In genomic region chr13:35309711-35310110, GRCh38 we compare ENCODE assay signal across 30 cellular contexts.
DNase-seq lines count a peak whose midpoint lies in the region; FAIRE-seq and TF ChIP-seq lines count a peak whose summit lies in the region.
"Had no signal": no experiment of that assay in that cellular context is flagged by ENCODE, and none has a peak within 500 bp of the region (broad histone marks: within the 10 kb centered on the region; RNA-seq: fewer than 3 reads in every experiment).

No MANE protein-coding gene starts in this region.

- no peaks in the 10 kb centered on the region for H3K27me3 Mint-ChIP-seq in brain
- H3K27me3 Mint-ChIP-seq: effector memory CD8-positive, alpha-beta T cell; stimulated activated naive CD8-positive, alpha-beta T cell treated with anti-CD3 and anti-CD28 coated beads, Interleukin-15, amount 100 ng/mL, for 72 hours; T-cell had no signal

- H3K27ac ChIP-seq in small intestine (ENCODE audit: low read depth in 1 of 2, low read length in 1 of 2) (no peak overlapping the region), ascending aorta (no peak overlapping the region), prostate gland (no peak overlapping the region)
- H3K27ac ChIP-seq: BLaER1 treated with 17β-estradiol and CSF1 and Interleukin-3, amounts not matched to agents 10 nM and 100 nM; ovary; RWPE1; skin epidermis; uterus had no signal

- in situ Hi-C loops in G401 (cut with HindIII; ENCODE audit: low sequenced_read_pairs) = no loop called here

- peaks cover 5% of the 10 kb centered on the region for H3K4me1 Mint-ChIP-seq in brain
- H3K4me1 Mint-ChIP-seq: stimulated activated naive CD8-positive, alpha-beta T cell treated with anti-CD3 and anti-CD28 coated beads, Interleukin-15, amount 100 ng/mL, for 72 hours; T-cell had no signal

- peaks cover 9% of the 10 kb centered on the region for H3K36me3 Mint-ChIP-seq in brain
- H3K36me3 Mint-ChIP-seq: T-cell had no signal

- no peaks in the 10 kb centered on the region for H3K27me3 ChIP-seq in small intestine (ENCODE audit: control insufficient read depth in 2 of 2, insufficient read depth in 2 of 2, low read length in 2 of 2)
- H3K27me3 ChIP-seq in ascending aorta = no peaks in the 10 kb centered on the region
- no peaks in the 10 kb centered on the region for H3K27me3 ChIP-seq in prostate gland (replicated peaks; ENCODE audit: insufficient read depth)
- H3K27me3 ChIP-seq: BLaER1 treated with 17β-estradiol and CSF1 and Interleukin-3, amounts not matched to agents 10 nM and 100 nM; ovary; uterus had no signal

- no peak for TF ChIP-seq POLR2A in prostate gland (IDR thresholded peaks at IDR 0.05)

- H3K4me3 ChIP-seq in small intestine (ENCODE audit: low read depth in 1 of 2, low read length in 2 of 2) (no peak overlapping the region), ascending aorta (no peak overlapping the region), prostate gland (no peak overlapping the region)
- H3K4me3 ChIP-seq: BLaER1 treated with 17β-estradiol and CSF1 and Interleukin-3, amounts not matched to agents 10 nM and 100 nM; ovary; skin epidermis; uterus had no signal

- intact Hi-C loops in ascending aorta (cut with DNase I) = no loop called here
- intact Hi-C loops in prostate gland (cut with DNase I) = no loop called here

- TF ChIP-seq CTCF in brain (conservative IDR thresholded peaks at IDR 0.05) (no peak), ascending aorta (IDR thresholded peaks at IDR 0.05) (no peak), prostate gland (IDR thresholded peaks at IDR 0.05) (no peak)

- H3K4me3 Mint-ChIP-seq in brain = peak overlapping the region in 2 of 5 experiments; percentile 64 to 66
- H3K4me3 Mint-ChIP-seq: activated T-cell treated with anti-CD3 and anti-CD28 coated beads, Interleukin-2, amount 50 U/mL, for 4 hours; effector memory CD8-positive, alpha-beta T cell; HFFc6; stimulated activated naive CD8-positive, alpha-beta T cell treated with anti-CD3 and anti-CD28 coated beads, Interleukin-15, amount 100 ng/mL, for 72 hours; T-cell had no signal

- no peaks in the 10 kb centered on the region for H3K9me3 Mint-ChIP-seq in brain
- H3K9me3 Mint-ChIP-seq: activated T-cell treated with anti-CD3 and anti-CD28 coated beads, Interleukin-2, amount 50 U/mL, for 4 hours; HFFc6; stimulated activated naive CD8-positive, alpha-beta T cell treated with anti-CD3 and anti-CD28 coated beads, Interleukin-15, amount 100 ng/mL, for 72 hours; T-cell had no signal

- FAIRE-seq in small intestine (lab: Jason Lieb, UNC) = peak; percentile 93
- FAIRE-seq: astrocyte had no signal

- H3K27ac Mint-ChIP-seq in brain = peak overlapping the region in 3 of 5 experiments; percentile 33 to 88 (median 39)
- H3K27ac Mint-ChIP-seq: effector memory CD8-positive, alpha-beta T cell; HFFc6; stimulated activated naive CD8-positive, alpha-beta T cell treated with anti-CD3 and anti-CD28 coated beads, Interleukin-15, amount 100 ng/mL, for 72 hours; T-cell had no signal

- H3K9me3 ChIP-seq in small intestine (ENCODE audit: control insufficient read depth, low read depth) (no peaks in the 10 kb centered on the region), ascending aorta (no peaks in the 10 kb centered on the region), prostate gland (no peaks in the 10 kb centered on the region)
- H3K9me3 ChIP-seq: BLaER1 treated with 17β-estradiol and CSF1 and Interleukin-3, amounts not matched to agents 10 nM and 100 nM; ovary; uterus had no signal

- H3K36me3 ChIP-seq in small intestine (ENCODE audit: control insufficient read depth in 2 of 2, insufficient read depth in 2 of 2, low read length in 2 of 2) (no peaks in the 10 kb centered on the region), ascending aorta (no peaks in the 10 kb centered on the region), prostate gland (no peaks in the 10 kb centered on the region)
- H3K36me3 ChIP-seq: BLaER1 treated with 17β-estradiol and CSF1 and Interleukin-3, amounts not matched to agents 10 nM and 100 nM; ovary; uterus had no signal

- 81 to 93% (median 87%) methylated on average over 2 of the region's 2 CpGs for WGBS in small intestine, 3 donors
- WGBS in prostate gland = 74% methylated on average over 2 of the region's 2 CpGs

- H3K4me1 ChIP-seq in small intestine (ENCODE audit: control insufficient read depth in 2 of 2, insufficient read depth in 1 of 2, low read depth in 1 of 2, low read length in 1 of 2) = no peaks in the 10 kb centered on the region
- H3K4me1 ChIP-seq in ascending aorta = no peaks in the 10 kb centered on the region
- H3K4me1 ChIP-seq in prostate gland (replicated peaks) = no peaks in the 10 kb centered on the region
- H3K4me1 ChIP-seq: BLaER1 treated with 17β-estradiol and CSF1 and Interleukin-3, amounts not matched to agents 10 nM and 100 nM; uterus had no signal

- DNase-seq in G401 (ENCODE audit: low spot score) = peak; percentile 98
- peak; percentile 83 for DNase-seq in NCI-H524 treated with DMSO at 0.1 percent for 48 hours (lab: John Stamatoyannopoulos, UW)
- DNase-seq in small intestine = no peak
- no peak for DNase-seq in NCI-H1105 treated with DMSO at 0.1 percent for 48 hours (lab: John Stamatoyannopoulos, UW)
- no peak for DNase-seq in ascending aorta (ENCODE audit: low spot score in 2 of 2)
- no peak for DNase-seq in prostate gland (ENCODE audit: low spot score)
- DNase-seq: activated CD4-positive, CD25-positive, alpha-beta regulatory T cell; activated gamma-delta T cell; activated T-cell treated with anti-CD3 and anti-CD28 coated beads, Interleukin-2, amount 50 U/mL, for 4 hours; COR-L47; DMS79 treated with DMSO at 0.1 percent for 48 hours; effector memory CD8-positive, alpha-beta T cell; GOT3; HFFc6; IMR-90; islet precursor cell; left ventricle myocardium superior; mesendoderm; NCI-H187; NCI-H748 treated with DMSO at 0.1 percent for 48 hours; ovary; retina; stimulated activated naive CD8-positive, alpha-beta T cell treated with anti-CD3 and anti-CD28 coated beads, Interleukin-15, amount 100 ng/mL, for 72 hours; T-cell; uterus had no signal

Comparison
In these comparisons a context has a peak if more than half of its experiments do, and no peak if none do; other contexts are left out.
1. DNase-seq: peak in G401 (single experiment) and NCI-H524 treated with DMSO at 0.1 percent for 48 hours (single experiment); none in small intestine (single experiment), NCI-H1105 treated with DMSO at 0.1 percent for 48 hours (single experiment), ascending aorta (0 of 2) and prostate gland (single experiment).